Comparison of ENCODE assay signal across 1 cellular context in the genomic region with DNA sequence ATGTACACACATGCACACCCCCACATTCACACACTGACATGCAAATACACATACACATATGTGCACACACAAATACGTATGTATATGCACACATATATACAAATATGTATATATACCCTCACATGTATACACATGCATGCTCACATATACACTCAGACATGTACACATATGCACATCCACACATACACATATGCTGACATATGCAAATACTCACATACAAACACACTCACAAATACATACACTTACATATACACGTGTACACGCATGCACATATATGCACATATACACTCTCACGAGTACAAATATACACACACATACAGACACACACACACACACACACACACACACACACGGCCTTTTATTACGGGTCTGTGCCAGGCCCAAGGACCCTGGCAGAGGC.
A peak's percentile ranks its signal among the peaks of the same experiment; 100 is the strongest.
TF ChIP-seq lines count a peak whose summit lies in the region.

No MANE protein-coding gene starts in this region.

TF ChIP-seq in IMR-90, 13 proteins besides CTCF, POLR2A, EP300 and RAD21:
- TF ChIP-seq MAFK (IDR thresholded peaks at IDR 0.05; ENCODE audit: low read depth, low read length): peak; percentile 88
- no peak for TF ChIP-seq SMC3 (IDR thresholded peaks at IDR 0.05; ENCODE audit: low read depth, low read length)
- no peak for TF ChIP-seq RCOR1 (IDR thresholded peaks at IDR 0.05; ENCODE audit: insufficient replicate concordance, low read length)
